19 cellular contexts compared by ENCODE assay signal in the genomic region with DNA sequence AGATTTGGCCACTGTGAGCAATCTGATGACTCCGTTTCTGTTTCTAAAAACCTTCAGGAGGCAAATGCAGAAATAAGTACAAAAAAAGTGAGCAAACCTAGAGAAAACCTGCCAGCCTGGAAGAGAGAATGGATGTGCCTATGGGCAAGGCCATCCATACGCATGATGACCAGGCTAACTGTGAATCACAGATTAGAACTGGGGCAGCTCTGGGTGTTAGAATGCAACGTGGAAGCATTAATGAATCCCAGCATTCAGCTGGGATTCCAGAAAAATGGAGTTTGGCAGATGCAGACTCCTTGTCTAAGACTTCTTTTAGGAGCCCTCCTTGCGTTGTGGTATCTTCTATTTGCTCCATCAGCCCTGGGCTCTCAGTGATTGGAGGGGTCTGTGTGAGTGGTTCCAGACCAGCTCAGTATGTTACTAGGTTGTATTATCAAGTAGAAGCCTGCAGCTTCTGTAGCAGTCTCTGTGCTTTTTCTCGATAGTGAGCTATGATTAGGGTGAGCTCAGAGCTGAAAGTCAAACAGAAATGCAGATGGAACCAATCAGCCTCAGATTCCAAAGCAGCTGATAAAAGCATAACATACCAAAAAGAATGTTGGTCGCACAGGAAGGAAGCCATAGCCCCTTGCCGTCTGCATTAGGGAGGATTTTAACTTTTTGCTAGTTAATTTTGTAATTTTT.
DNase-seq lines count a peak whose midpoint lies in the region; ATAC-seq, FAIRE-seq and TF ChIP-seq lines count a peak whose summit lies in the region.
"Had no signal": no experiment of that assay in that cellular context is flagged by ENCODE, and none has a peak within 500 bp of the region (broad histone marks: within the 10 kb centered on the region; RNA-seq: fewer than 3 reads in every experiment).

No MANE protein-coding gene starts in this region.

- H3K27me3 ChIP-seq in cardiac muscle cell (no peaks in the 10 kb centered on the region), right cardiac atrium (ENCODE audit: control insufficient read depth, insufficient read depth) (no peaks in the 10 kb centered on the region), astrocyte (ENCODE audit: insufficient read depth, low read length) (no peaks in the 10 kb centered on the region), left ventricle myocardium inferior (ENCODE audit: low read depth) (no peaks in the 10 kb centered on the region), thyroid gland (no peaks in the 10 kb centered on the region), upper lobe of right lung (no peaks in the 10 kb centered on the region)
- H3K27me3 ChIP-seq: esophagus squamous epithelium, tibial nerve had no signal

- ATAC-seq in right cardiac atrium = no peak
- no peak for ATAC-seq in upper lobe of right lung
- no peak for ATAC-seq in stimulated activated effector memory CD8-positive, alpha-beta T cell treated with anti-CD3 and anti-CD28 coated beads, Interleukin-12 subunit alpha, Interleukin-12 subunit beta, amount 100 ng/mL, for 72 hours
- ATAC-seq: activated CD4-positive, CD25-positive, alpha-beta regulatory T cell treated with anti-CD3 and anti-CD28 coated beads, Interleukin-2, amount 50 U/mL, for 24 hours had no signal

- intact Hi-C loops in right cardiac atrium (cut with DNase I) (loop anchor here in 1 of 4 donors (10.0 kb wide), 1 partner anchor 96 kb away; no protein-coding TSS in a partner anchor), left ventricle myocardium inferior (cut with micrococcal nuclease) (no loop called here), thyroid gland (cut with DNase I) (no loop called here), upper lobe of right lung (cut with DNase I) (no loop called here)

- DNase-seq in cardiac muscle cell (ENCODE audit: low read depth in 1 of 2, low spot score in 1 of 2) (peak; percentile 68 to 85), right cardiac atrium (no peak), astrocyte (ENCODE audit: low read depth) (peak; percentile 31), left ventricle myocardium inferior (no peak), thyroid gland (no peak), DMS79 (lab: John Stamatoyannopoulos, UW) (no peak), upper lobe of right lung (no peak)
- no peak for DNase-seq in stimulated activated effector memory CD8-positive, alpha-beta T cell treated with anti-CD3 and anti-CD28 coated beads, Interleukin-12 subunit alpha, Interleukin-12 subunit beta, amount 100 ng/mL, for 72 hours (ENCODE audit: low spot score in 2 of 2)
- DNase-seq: activated naive CD4-positive, alpha-beta T cell treated with Interleukin-2 at 50 U/mL for 16 hours; Calu3; esophagus squamous epithelium; NCI-H1436 treated with DMSO at 0.1 percent for 48 hours; NK-92 treated with Interleukin-12 subunit alpha and Interleukin-12 subunit beta, amount 100 ng/mL, for 24 hours; SHP77; stimulated activated CD4-positive, alpha-beta T cell treated with anti-CD3 and anti-CD28 coated beads, Interleukin-4, amount 100 ng/mL, for 24 hours had no signal

- H4K20me1 ChIP-seq in astrocyte (ENCODE audit: insufficient read depth, low read length) = no peaks in the 10 kb centered on the region

- H2AFZ ChIP-seq in astrocyte (ENCODE audit: low read depth, low read length) = peak overlapping the region; percentile 19

- H3K36me3 Mint-ChIP-seq in astrocyte (ENCODE audit: low read depth, unreplicated experiment) = no peaks in the 10 kb centered on the region
- H3K36me3 Mint-ChIP-seq in stimulated activated effector memory CD8-positive, alpha-beta T cell treated with anti-CD3 and anti-CD28 coated beads, Interleukin-12 subunit alpha, Interleukin-12 subunit beta, amount 100 ng/mL, for 72 hours = no peaks in the 10 kb centered on the region
- H3K36me3 Mint-ChIP-seq: memory B cell had no signal

- TF ChIP-seq CTCF in cardiac muscle cell (IDR thresholded peaks at IDR 0.05; ENCODE audit: low read depth, low read length) (no peak), astrocyte (IDR thresholded peaks at IDR 0.05; ENCODE audit: insufficient read depth, low read depth, low read length) (no peak), left ventricle myocardium inferior (IDR thresholded peaks at IDR 0.05; ENCODE audit: borderline replicate concordance) (no peak), thyroid gland (IDR thresholded peaks at IDR 0.05) (no peak), upper lobe of right lung (IDR thresholded peaks at IDR 0.05) (no peak)

- FAIRE-seq in astrocyte (lab: Jason Lieb, UNC) = peak; percentile 78
- FAIRE-seq: GM18507 had no signal

- peak overlapping the region; percentile 60 for H3K4me2 ChIP-seq in astrocyte (ENCODE audit: low read length)

- H3K79me2 ChIP-seq in astrocyte (ENCODE audit: insufficient read depth, low read length) = no peaks in the 10 kb centered on the region

- no peak overlapping the region for H3K27ac Mint-ChIP-seq in astrocyte (ENCODE audit: unreplicated experiment)
- no peak overlapping the region for H3K27ac Mint-ChIP-seq in stimulated activated effector memory CD8-positive, alpha-beta T cell treated with anti-CD3 and anti-CD28 coated beads, Interleukin-12 subunit alpha, Interleukin-12 subunit beta, amount 100 ng/mL, for 72 hours
- H3K27ac Mint-ChIP-seq: memory B cell had no signal

- H3K4me1 ChIP-seq in cardiac muscle cell (ENCODE audit: low read depth) = peaks cover 26% of the 10 kb centered on the region
- H3K4me1 ChIP-seq in right cardiac atrium (ENCODE audit: control insufficient read depth, insufficient read depth, low read length) = peaks cover 5% of the 10 kb centered on the region
- peaks cover 11% of the 10 kb centered on the region for H3K4me1 ChIP-seq in astrocyte (ENCODE audit: insufficient read depth, low read length)
- peaks cover 36% of the 10 kb centered on the region for H3K4me1 ChIP-seq in left ventricle myocardium inferior
- peaks cover 21 to 29% of the 10 kb centered on the region in 2 donors for H3K4me1 ChIP-seq in thyroid gland
- H3K4me1 ChIP-seq in upper lobe of right lung = peaks cover 19% of the 10 kb centered on the region

- peaks cover 16% of the 10 kb centered on the region for H3K9me3 Mint-ChIP-seq in astrocyte (ENCODE audit: unreplicated experiment)
- no peaks in the 10 kb centered on the region for H3K9me3 Mint-ChIP-seq in stimulated activated effector memory CD8-positive, alpha-beta T cell treated with anti-CD3 and anti-CD28 coated beads, Interleukin-12 subunit alpha, Interleukin-12 subunit beta, amount 100 ng/mL, for 72 hours
- H3K9me3 Mint-ChIP-seq: memory B cell had no signal

- H3K27ac ChIP-seq in cardiac muscle cell = peak overlapping the region; percentile 93
- H3K27ac ChIP-seq in right cardiac atrium (ENCODE audit: low read length) = no peak overlapping the region
- no peak overlapping the region for H3K27ac ChIP-seq in astrocyte (ENCODE audit: low read depth, low read length)
- H3K27ac ChIP-seq in left ventricle myocardium inferior (replicated peaks) = peak overlapping the region; percentile 56
- H3K27ac ChIP-seq in thyroid gland = peak overlapping the region in 2 of 3 donors; percentile 63 to 73
- H3K27ac ChIP-seq in upper lobe of right lung = no peak overlapping the region
- H3K27ac ChIP-seq: esophagus squamous epithelium, tibial nerve had no signal

- no peak overlapping the region for H3K4me3 ChIP-seq in cardiac muscle cell
- H3K4me3 ChIP-seq in right cardiac atrium (ENCODE audit: low read length) = no peak overlapping the region
- no peak overlapping the region for H3K4me3 ChIP-seq in astrocyte (ENCODE audit: insufficient read depth, low read depth, low read length)
- H3K4me3 ChIP-seq in left ventricle myocardium inferior = no peak overlapping the region
- no peak overlapping the region for H3K4me3 ChIP-seq in thyroid gland (replicated peaks in 1 of 3)
- no peak overlapping the region for H3K4me3 ChIP-seq in upper lobe of right lung
- H3K4me3 ChIP-seq: esophagus squamous epithelium, tibial nerve had no signal

- H3K9me3 ChIP-seq in cardiac muscle cell (ENCODE audit: low read depth) = no peaks in the 10 kb centered on the region
- H3K9me3 ChIP-seq in right cardiac atrium (ENCODE audit: control insufficient read depth, low read length) = no peaks in the 10 kb centered on the region
- H3K9me3 ChIP-seq in astrocyte (ENCODE audit: insufficient read depth, low read depth, low read length) = peaks cover 3% of the 10 kb centered on the region
- H3K9me3 ChIP-seq in left ventricle myocardium inferior (replicated peaks) = peaks cover 18% of the 10 kb centered on the region
- H3K9me3 ChIP-seq in thyroid gland = no peaks in the 10 kb centered on the region
- no peaks in the 10 kb centered on the region for H3K9me3 ChIP-seq in upper lobe of right lung
- H3K9me3 ChIP-seq: esophagus squamous epithelium had no signal

- no peak overlapping the region for H3K9ac ChIP-seq in astrocyte (ENCODE audit: low read length)

- WGBS in right cardiac atrium = 46% methylated on average over 7 of the region's 7 CpGs
- WGBS in thyroid gland, 2 donors = 80 to 91% methylated on average over 7 of the region's 7 CpGs

- no peaks in the 10 kb centered on the region for H3K36me3 ChIP-seq in cardiac muscle cell
- H3K36me3 ChIP-seq in astrocyte (ENCODE audit: insufficient read depth, low read length) = no peaks in the 10 kb centered on the region
- H3K36me3 ChIP-seq in left ventricle myocardium inferior = no peaks in the 10 kb centered on the region
- no peaks in the 10 kb centered on the region for H3K36me3 ChIP-seq in thyroid gland
- H3K36me3 ChIP-seq in upper lobe of right lung = no peaks in the 10 kb centered on the region
- H3K36me3 ChIP-seq: esophagus squamous epithelium, tibial nerve had no signal

- peaks cover 11% of the 10 kb centered on the region for H3K27me3 Mint-ChIP-seq in astrocyte (ENCODE audit: low read depth, unreplicated experiment)

- no peak for TF ChIP-seq POLR2A in thyroid gland (IDR thresholded peaks at IDR 0.05)

- H3K4me1 Mint-ChIP-seq in astrocyte (ENCODE audit: low read depth, unreplicated experiment) = no peaks in the 10 kb centered on the region
- no peaks in the 10 kb centered on the region for H3K4me1 Mint-ChIP-seq in stimulated activated effector memory CD8-positive, alpha-beta T cell treated with anti-CD3 and anti-CD28 coated beads, Interleukin-12 subunit alpha, Interleukin-12 subunit beta, amount 100 ng/mL, for 72 hours
- H3K4me1 Mint-ChIP-seq: memory B cell had no signal

- no peak overlapping the region for H3K4me3 Mint-ChIP-seq in astrocyte (ENCODE audit: unreplicated experiment)
- no peak overlapping the region for H3K4me3 Mint-ChIP-seq in stimulated activated effector memory CD8-positive, alpha-beta T cell treated with anti-CD3 and anti-CD28 coated beads, Interleukin-12 subunit alpha, Interleukin-12 subunit beta, amount 100 ng/mL, for 72 hours
- H3K4me3 Mint-ChIP-seq: memory B cell had no signal

Comparison
In these comparisons a context has a peak if more than half of its experiments do, and no peak if none do; other contexts are left out.
1. DNase-seq: peak in cardiac muscle cell (2 of 2) and astrocyte (single experiment); none in right cardiac atrium (0 of 3), left ventricle myocardium inferior (single experiment), thyroid gland (0 of 2), DMS79 (single experiment), upper lobe of right lung (single experiment) and stimulated activated effector memory CD8-positive, alpha-beta T cell treated with anti-CD3 and anti-CD28 coated beads, Interleukin-12 subunit alpha, Interleukin-12 subunit beta, amount 100 ng/mL, for 72 hours (0 of 2).
2. H3K27ac ChIP-seq: peak in cardiac muscle cell (single experiment), left ventricle myocardium inferior (single experiment) and thyroid gland (2 of 3); none in right cardiac atrium (single experiment), astrocyte (single experiment) and upper lobe of right lung (single experiment).